In genomic region chr21:29254550-29254949, GRCh38 we compare ENCODE assay signal across 27 cellular contexts.
"Had no signal": no experiment of that assay in that cellular context is flagged by ENCODE, and none has a peak within 500 bp of the region (broad histone marks: within the 10 kb centered on the region; RNA-seq: fewer than 3 reads in every experiment).

No MANE protein-coding gene starts in this region.

- H3K27me3 ChIP-seq: stomach, suprapubic skin, testis, thyroid gland, tibial artery, tibial nerve, transverse colon, upper lobe of left lung, upper lobe of right lung, uterus, vagina had no signal

- FAIRE-seq: urothelium cell line had no signal

- H3K4me3 ChIP-seq: stomach, suprapubic skin, testis, thoracic aorta, thyroid gland, tibial artery, tibial nerve, transverse colon, upper lobe of left lung, upper lobe of right lung, uterus, vagina had no signal

- H3K9me3 ChIP-seq: suprapubic skin, testis, thyroid gland, vagina had no signal

- ATAC-seq: stimulated activated effector memory CD8-positive, alpha-beta T cell treated with anti-CD3 and anti-CD28 coated beads, Interleukin-12 subunit alpha, Interleukin-12 subunit beta, amount 100 ng/mL, for 72 hours; stimulated activated memory B cell treated with anti-CD40 and anti-IgM and Interleukin-4, amounts not matched to agents 10 μg/mL and 1 μg/mL and 100 μg/mL, for 72 hours; stimulated activated naive B cell treated with anti-CD40 and anti-IgM and Interleukin-4, amounts not matched to agents 10 μg/mL and 1 μg/mL and 100 μg/mL, for 72 hours; stimulated activated naive CD8-positive, alpha-beta T cell treated with anti-CD3 and anti-CD28 coated beads, Interleukin-15, amount 100 ng/mL, for 72 hours; stimulated activated naive CD8-positive, alpha-beta T cell treated with anti-CD3 and anti-CD28 coated beads, Interleukin-15, Interleukin-2, amounts not matched to agents 100 U/mL and 50 U/mL, for 24 hours; upper lobe of right lung had no signal

- DNase-seq: stimulated activated CD4-positive, alpha-beta T cell treated with anti-CD3 and anti-CD28 coated beads, Interleukin-2, amount 100 ng/mL, for 48 hours; stimulated activated CD4-positive, alpha-beta T cell treated with anti-CD3 and anti-CD28 coated beads, Interleukin-4, amount 100 ng/mL, for 1 hour; stimulated activated CD4-positive, alpha-beta T cell treated with anti-CD3 and anti-CD28 coated beads, Interleukin-4, amount 100 ng/mL, for 24 hours; stimulated activated CD4-positive, alpha-beta T cell treated with anti-CD3 and anti-CD28 coated beads, Interleukin-4, amount 100 ng/mL, for 4 hours; stimulated activated CD8-positive, alpha-beta memory T cell treated with anti-CD3 and anti-CD28 coated beads, Interleukin-4, amount 100 ng/mL, for 48 hours; stimulated activated naive B cell treated with anti-CD40 and anti-IgM and Interleukin-4, amounts not matched to agents 10 μg/mL and 1 μg/mL and 100 μg/mL, for 72 hours; stimulated activated naive CD4-positive, alpha-beta T cell; stimulated activated naive CD4-positive, alpha-beta T cell treated with Interleukin-2 at 50 U/mL for 16 hours; stimulated activated naive CD8-positive, alpha-beta T cell treated with anti-CD3 and anti-CD28 coated beads, Interleukin-15, amount 100 ng/mL, for 72 hours; stimulated activated naive CD8-positive, alpha-beta T cell treated with anti-CD3 and anti-CD28 coated beads, Interleukin-15, Interleukin-2, amounts not matched to agents 100 U/mL and 50 U/mL, for 24 hours; stomach; substantia nigra; testis; thyroid gland; tibial artery; transverse colon; trophoblast cell; upper lobe of left lung; upper lobe of right lung; uterus had no signal

- H3K36me3 ChIP-seq: stomach, suprapubic skin, thoracic aorta, thyroid gland, tibial artery, tibial nerve, transverse colon, upper lobe of left lung, upper lobe of right lung, uterus had no signal

- H3K4me1 ChIP-seq: testis, thyroid gland, uterus had no signal

- H3K27ac ChIP-seq: stomach, suprapubic skin, testis, thoracic aorta, thyroid gland, tibial artery, tibial nerve, transverse colon, upper lobe of left lung, upper lobe of right lung, uterus, vagina had no signal
